Comparison of ENCODE assay signal across 8 cellular contexts in genomic region chr19:55642153-55643002, GRCh38. TPM values are rescaled to one million over a fixed set of nuclear protein-coding genes. Genes with fewer than 3 reads are reported as not detected.
DNase-seq lines count a peak whose midpoint lies in the region; ATAC-seq, FAIRE-seq and TF ChIP-seq lines count a peak whose summit lies in the region.

No MANE protein-coding gene starts in this region.

- H3K79me2 ChIP-seq in K562 (ENCODE audit: control insufficient read depth, insufficient read depth, low read length), result peaks cover 80% of the 10 kb centered on the region

- peak; percentile 40 for FAIRE-seq in K562 (lab: Jason Lieb, UNC)

- H3K27me3 ChIP-seq in K562 (ENCODE audit: control insufficient read depth in 2 of 2, insufficient read depth in 2 of 2, low read length in 2 of 2) (no peaks in the 10 kb centered on the region), left lung (peaks cover 0 to 13% of the 10 kb centered on the region in 2 donors), subcutaneous abdominal adipose tissue (ENCODE audit: control insufficient read depth in 5 of 5, insufficient read depth in 4 of 5, low read length in 5 of 5) (no peaks in the 10 kb centered on the region)

- no peak for TF ChIP-seq RAD21 in K562 (CRISPR knock-in tag; conservative IDR thresholded peaks at IDR 0.05 in 1 of 2, IDR thresholded peaks at IDR 0.05 in 1 of 2)

- H3K27ac ChIP-seq in K562 (ENCODE audit: extremely low read depth, low read depth, low read length), result peak overlapping the region; percentile 74; the same call in 2 of the 3 replicates
- peak overlapping the region; percentile 85 to 92 for H3K27ac ChIP-seq in left lung
- no peak overlapping the region for H3K27ac ChIP-seq in subcutaneous abdominal adipose tissue (ENCODE audit: low read depth, low read length)

- H3K4me1 ChIP-seq in K562 (replicated peaks in 1 of 2; ENCODE audit: control insufficient read depth in 2 of 2, insufficient read depth in 2 of 2, low read length in 2 of 2), result peaks cover 41 to 65% of the 10 kb centered on the region in 2 experiments
- peaks cover 13 to 74% of the 10 kb centered on the region in 2 donors for H3K4me1 ChIP-seq in left lung
- peaks cover 7 to 73% (median 68%) of the 10 kb centered on the region in 5 donors for H3K4me1 ChIP-seq in subcutaneous abdominal adipose tissue (ENCODE audit: control insufficient read depth in 5 of 5, insufficient read depth in 5 of 5, low read length in 5 of 5)

- no peak for TF ChIP-seq EP300 in K562 (IDR thresholded peaks at IDR 0.05; ENCODE audit: low read length)

- ATAC-seq in K562 (no peak), left lung (peak; percentile 2), GM18873 (IDR thresholded peaks at IDR 0.05; ENCODE audit: low FRiP score, unreplicated experiment) (no peak)

- H3K4me3 ChIP-seq in K562, result peak overlapping the region; percentile 94
- H3K4me3 ChIP-seq in left lung, result peak overlapping the region; percentile 74 to 81
- peak overlapping the region; percentile 71 to 89 (median 81) for H3K4me3 ChIP-seq in subcutaneous abdominal adipose tissue (ENCODE audit: low read depth in 1 of 5, low read length in 5 of 5)

- H3K9ac ChIP-seq in K562 (ENCODE audit: insufficient read depth in 1 of 2, low read depth in 2 of 2, low read length in 2 of 2) (peak overlapping the region; percentile 88 to 98; a peak in 3 of 4 replicates), subcutaneous abdominal adipose tissue (ENCODE audit: low read length in 5 of 5) (peak overlapping the region in 3 of 5 donors; percentile 39 to 68 (median 59))

- intact Hi-C loops in K562 (cut with micrococcal nuclease), result no loop called here
- intact Hi-C loops in left lung (cut with DNase I), result no loop called here

- H3K9me3 ChIP-seq in K562 (replicated peaks; ENCODE audit: control insufficient read depth, insufficient read depth, low read depth, low read length), result no peaks in the 10 kb centered on the region
- H3K9me3 ChIP-seq in left lung, result no peaks in the 10 kb centered on the region
- H3K9me3 ChIP-seq in subcutaneous abdominal adipose tissue (ENCODE audit: control insufficient read depth in 5 of 5, low read length in 5 of 5), result no peaks in the 10 kb centered on the region

- DNase-seq in NCI-H510A treated with DMSO at 0.1 percent for 48 hours (lab: John Stamatoyannopoulos, UW) (peak; percentile 11), NCI-H510A (lab: John Stamatoyannopoulos, UW) (no peak), NCI-H526 treated with DMSO at 0.1 percent for 48 hours (lab: John Stamatoyannopoulos, UW) (peak; percentile 37), K562 (ENCODE audit: extremely low read depth in 1 of 4, low spot score in 3 of 4) (peak in 2 of 4 experiments; percentile 28 to 53), left lung (peak in 1 of 2 donors; percentile 81), NCI-H1436 treated with DMSO at 0.1 percent for 48 hours (lab: John Stamatoyannopoulos, UW) (no peak)

- H3K4me2 ChIP-seq in K562 (ENCODE audit: insufficient read depth, low read length), result peak overlapping the region; percentile 91

- POLR2A ChIA-PET in K562 (lab: Yijun Ruan, JAX), result interaction anchor here (0.6 to 2.3 kb wide), 2 partner anchors 12 to 475 kb away, joined by 3 to 8 read pairs; partner anchors contain the start of gene U2AF2

- no peak for TF ChIP-seq POLR2A in K562 (conservative IDR thresholded peaks at IDR 0.05)

- no peak overlapping the region for H2AFZ ChIP-seq in K562 (ENCODE audit: low read depth, low read length)

- CTCF ChIA-PET in K562 (lab: Yijun Ruan, JAX; ENCODE audit: low intra/inter-chr PET ratio), result interaction anchor here (0.6 kb wide), 1 partner anchor 682 kb away, joined by 6 read pairs; no protein-coding TSS in a partner anchor

- no peaks in the 10 kb centered on the region for H3K9me1 ChIP-seq in K562 (ENCODE audit: control insufficient read depth, insufficient read depth, low read length)

- in situ Hi-C loops in K562 (cut with MboI), result loop anchor here (25.0 kb wide), 2 partner anchors 505 to 670 kb away; partner anchors contain the start of genes TNNT1 and ZSCAN5A

- WGBS in K562 (ENCODE audit: insufficient coverage, low coverage, missing lambda C conversion rate), result 17% methylated on average over 30 of the region's 65 CpGs

- H3K36me3 ChIP-seq in K562 (ENCODE audit: control insufficient read depth, insufficient read depth, low read length) (peaks cover 36% of the 10 kb centered on the region; the same call in 2 of the 3 replicates), left lung (peaks cover 0 to 12% of the 10 kb centered on the region in 2 donors), subcutaneous abdominal adipose tissue (ENCODE audit: control insufficient read depth in 5 of 5, insufficient read depth in 5 of 5, low read length in 5 of 5) (peaks cover 0 to 14% (median 11%) of the 10 kb centered on the region in 5 donors)

- no peaks in the 10 kb centered on the region for H4K20me1 ChIP-seq in K562 (replicated peaks; ENCODE audit: control insufficient read depth, insufficient read depth, low read length)

- no peak for TF ChIP-seq CTCF in K562 (IDR thresholded peaks at IDR 0.05 in 2 of 3, conservative IDR thresholded peaks at IDR 0.05 in 1 of 3; ENCODE audit: insufficient read depth in 2 of 3, low read depth in 1 of 3, low read length in 3 of 3)
- no peak for TF ChIP-seq CTCF in left lung (IDR thresholded peaks at IDR 0.05)

- BruUV-seq in K562 (replicated peaks; lab: Mats Ljungman, UMichigan), result TSS peak; percentile 25

RNA-seq across cellular contexts. Expression of gene ZNF581, which starts 1.1 kb away (rescaled TPM):
- total RNA-seq in K562 (2011; cell fraction: chromatin; rRNA removed; ENCODE audit: low replicate concordance), result 8.2 and 21.8 TPM in 2 replicates
- total RNA-seq in K562 (2011; cell fraction: nucleolus; rRNA removed), result 20.3 and 21.3 TPM in 2 replicates
- 16.7 and 16.8 TPM in 2 replicates for total RNA-seq in K562 (2011; cell fraction: nucleoplasm; rRNA removed)
- total RNA-seq in K562 (2014; rRNA removed) (18.6 and 26.4 TPM in 2 replicates), K562 (2014; rRNA removed; fragmentation: Illumina TruSeq; extraction: Trizol) (7.3 and 8.5 TPM in 2 replicates), K562 (2015; rRNA removed; fragmentation: Illumina TruSeq; extraction: Trizol) (8.6 and 11.0 TPM in 2 replicates), K562 (2021) (35.7 and 39.4 TPM in 2 replicates), left lung (10 to 100 TPM; 14.5 to 19.5 TPM)
- polyA plus RNA-seq in K562 (2011; rRNA removed) (15.4 and 26.0 TPM in 2 replicates), K562 (2014; fragmentation: Illumina TruSeq; extraction: Trizol) (15.7 and 23.2 TPM in 2 replicates), K562 (2014; fragmentation: Nextera tagmentation; extraction: Ambion mirVana) (1 to 10 TPM; 2.4 to 5.8 TPM), K562 (2014; rRNA removed) (23.2 and 24.0 TPM in 2 replicates)
- 30.9 and 47.7 TPM in 2 replicates for polyA plus RNA-seq in K562 (2011; cell fraction: cytosol; rRNA removed)
- 24.0 and 27.6 TPM in 2 replicates for polyA plus RNA-seq in K562 (2011; cell fraction: nucleus; rRNA removed)
- polyA plus RNA-seq in K562 (2012), result 19.0 and 47.4 TPM in 2 replicates
- polyA minus RNA-seq in K562 (2011; rRNA and poly(A)+ RNA removed), result 11.6 and 13.6 TPM in 2 replicates
- 15.3 and 31.1 TPM in 2 replicates for polyA minus RNA-seq in K562 (2011; cell fraction: cytosol; rRNA and poly(A)+ RNA removed)
- polyA minus RNA-seq in K562 (2011; cell fraction: nucleus; rRNA and poly(A)+ RNA removed), result 4.4 and 6.6 TPM in 2 replicates

RNA-seq across cellular contexts. Expression of gene ZNF580, which starts 1.6 kb away (rescaled TPM):
- total RNA-seq in K562 (2011; cell fraction: chromatin; rRNA removed; ENCODE audit: low replicate concordance), result 26.2 and 41.7 TPM in 2 replicates
- total RNA-seq in K562 (2011; cell fraction: nucleolus; rRNA removed), result 16.2 and 20.0 TPM in 2 replicates
- total RNA-seq in K562 (2011; cell fraction: nucleoplasm; rRNA removed), result 33.4 and 56.4 TPM in 2 replicates
- total RNA-seq in K562 (2014; rRNA removed) (13.9 and 24.4 TPM in 2 replicates), K562 (2014; rRNA removed; fragmentation: Illumina TruSeq; extraction: Trizol) (5.2 and 5.7 TPM in 2 replicates), K562 (2015; rRNA removed; fragmentation: Illumina TruSeq; extraction: Trizol) (6.0 and 6.8 TPM in 2 replicates), K562 (2021) (38.0 and 47.4 TPM in 2 replicates), left lung (10 to 100 TPM; 33.8 to 34.7 TPM)
- polyA plus RNA-seq in K562 (2011; rRNA removed) (5.0 and 7.7 TPM in 2 replicates), K562 (2014; fragmentation: Illumina TruSeq; extraction: Trizol) (12.7 and 15.5 TPM in 2 replicates), K562 (2014; fragmentation: Nextera tagmentation; extraction: Ambion mirVana) (1 to 10 TPM; 2.3 to 3.9 TPM), K562 (2014; rRNA removed) (25.2 and 30.8 TPM in 2 replicates)
- 10.9 and 21.1 TPM in 2 replicates for polyA plus RNA-seq in K562 (2011; cell fraction: cytosol; rRNA removed)
- polyA plus RNA-seq in K562 (2011; cell fraction: nucleus; rRNA removed), result 39.9 and 68.6 TPM in 2 replicates
- 41.5 and 62.4 TPM in 2 replicates for polyA plus RNA-seq in K562 (2012)
- 4.4 and 4.6 TPM in 2 replicates for polyA minus RNA-seq in K562 (2011; rRNA and poly(A)+ RNA removed)
- 12.2 and 16.3 TPM in 2 replicates for polyA minus RNA-seq in K562 (2011; cell fraction: cytosol; rRNA and poly(A)+ RNA removed)
- polyA minus RNA-seq in K562 (2011; cell fraction: nucleus; rRNA and poly(A)+ RNA removed), result 7.3 and 8.8 TPM in 2 replicates

RNA-seq across cellular contexts. Expression of gene CCDC106, which starts 5.6 kb away (rescaled TPM):
- total RNA-seq in K562 (2011; cell fraction: chromatin; rRNA removed; ENCODE audit: low replicate concordance), result 5.5 and 16.0 TPM in 2 replicates
- total RNA-seq in K562 (2011; cell fraction: nucleolus; rRNA removed), result 17.5 and 18.3 TPM in 2 replicates
- 8.7 and 12.1 TPM in 2 replicates for total RNA-seq in K562 (2011; cell fraction: nucleoplasm; rRNA removed)
- total RNA-seq in K562 (2014; rRNA removed) (17.8 and 21.9 TPM in 2 replicates), K562 (2014; rRNA removed; fragmentation: Illumina TruSeq; extraction: Trizol) (4.2 and 7.0 TPM in 2 replicates), K562 (2015; rRNA removed; fragmentation: Illumina TruSeq; extraction: Trizol) (12.2 and 14.3 TPM in 2 replicates), K562 (2021) (27.5 and 28.2 TPM in 2 replicates), left lung (10 to 100 TPM in 1 of 2 donors, 1 to 10 TPM in 1; 9.7 to 15.1 TPM)
- polyA plus RNA-seq in K562 (2011; rRNA removed) (7.6 and 11.2 TPM in 2 replicates), K562 (2014; fragmentation: Illumina TruSeq; extraction: Trizol) (19.1 and 21.9 TPM in 2 replicates), K562 (2014; fragmentation: Nextera tagmentation; extraction: Ambion mirVana) (under 1 TPM in 1 of 2 experiments, not detected in 1; 0.10 TPM), K562 (2014; rRNA removed) (24.1 and 25.9 TPM in 2 replicates)
- polyA plus RNA-seq in K562 (2011; cell fraction: cytosol; rRNA removed), result 11.0 and 22.8 TPM in 2 replicates
- 16.4 and 27.9 TPM in 2 replicates for polyA plus RNA-seq in K562 (2011; cell fraction: nucleus; rRNA removed)
- 22.8 and 23.5 TPM in 2 replicates for polyA plus RNA-seq in K562 (2012)
- polyA minus RNA-seq in K562 (2011; rRNA and poly(A)+ RNA removed), result 1.8 and 1.9 TPM in 2 replicates
- 7.2 and 12.6 TPM in 2 replicates for polyA minus RNA-seq in K562 (2011; cell fraction: cytosol; rRNA and poly(A)+ RNA removed)
- 5.3 and 6.4 TPM in 2 replicates for polyA minus RNA-seq in K562 (2011; cell fraction: nucleus; rRNA and poly(A)+ RNA removed)

RNA-seq across cellular contexts. Expression of gene U2AF2, which starts 12.5 kb away (rescaled TPM):
- 193 and 483 TPM in 2 replicates for total RNA-seq in K562 (2011; cell fraction: chromatin; rRNA removed; ENCODE audit: low replicate concordance)
- total RNA-seq in K562 (2011; cell fraction: nucleolus; rRNA removed), result 266 and 305 TPM in 2 replicates
- total RNA-seq in K562 (2011; cell fraction: nucleoplasm; rRNA removed), result 221 and 225 TPM in 2 replicates
- total RNA-seq in K562 (2014; rRNA removed) (279 and 332 TPM in 2 replicates), K562 (2014; rRNA removed; fragmentation: Illumina TruSeq; extraction: Trizol) (36.8 and 58.9 TPM in 2 replicates), K562 (2015; rRNA removed; fragmentation: Illumina TruSeq; extraction: Trizol) (157 and 162 TPM in 2 replicates), K562 (2021) (304 and 321 TPM in 2 replicates), left lung (100 to 1,000 TPM; 123 to 145 TPM)
- polyA plus RNA-seq in K562 (2011; rRNA removed) (144 and 156 TPM in 2 replicates), K562 (2014; fragmentation: Illumina TruSeq; extraction: Trizol) (169 and 224 TPM in 2 replicates), K562 (2014; fragmentation: Nextera tagmentation; extraction: Ambion mirVana) (1 to 10 TPM; 3.0 to 4.4 TPM), K562 (2014; rRNA removed) (277 and 331 TPM in 2 replicates)
- 175 and 315 TPM in 2 replicates for polyA plus RNA-seq in K562 (2011; cell fraction: cytosol; rRNA removed)
- polyA plus RNA-seq in K562 (2011; cell fraction: nucleus; rRNA removed), result 395 and 527 TPM in 2 replicates
- 223 and 263 TPM in 2 replicates for polyA plus RNA-seq in K562 (2012)
- polyA minus RNA-seq in K562 (2011; rRNA and poly(A)+ RNA removed), result 42.9 and 75.8 TPM in 2 replicates
- 113 and 128 TPM in 2 replicates for polyA minus RNA-seq in K562 (2011; cell fraction: cytosol; rRNA and poly(A)+ RNA removed)
- 91.7 and 99.0 TPM in 2 replicates for polyA minus RNA-seq in K562 (2011; cell fraction: nucleus; rRNA and poly(A)+ RNA removed)

RNA-seq across cellular contexts. Expression of gene ZNF784, which starts 18.0 kb away (rescaled TPM):
- total RNA-seq in K562 (2011; cell fraction: chromatin; rRNA removed; ENCODE audit: low replicate concordance), result 6.3 and 14.3 TPM in 2 replicates
- 10.0 and 12.5 TPM in 2 replicates for total RNA-seq in K562 (2011; cell fraction: nucleolus; rRNA removed)
- 7.7 and 9.6 TPM in 2 replicates for total RNA-seq in K562 (2011; cell fraction: nucleoplasm; rRNA removed)
- total RNA-seq in K562 (2014; rRNA removed) (2.0 and 3.8 TPM in 2 replicates), K562 (2014; rRNA removed; fragmentation: Illumina TruSeq; extraction: Trizol) (1.6 TPM in 2 replicates), K562 (2015; rRNA removed; fragmentation: Illumina TruSeq; extraction: Trizol) (2.7 and 3.2 TPM in 2 replicates), K562 (2021) (4.6 and 6.1 TPM in 2 replicates), left lung (1 to 10 TPM; 6.0 to 8.0 TPM)
- polyA plus RNA-seq in K562 (2011; rRNA removed) (2.1 and 3.5 TPM in 2 replicates), K562 (2014; fragmentation: Illumina TruSeq; extraction: Trizol) (4.1 and 5.1 TPM in 2 replicates), K562 (2014; fragmentation: Nextera tagmentation; extraction: Ambion mirVana) (under 1 TPM; 0.14 to 0.17 TPM), K562 (2014; rRNA removed) (4.1 and 4.4 TPM in 2 replicates)
- polyA plus RNA-seq in K562 (2011; cell fraction: cytosol; rRNA removed), result 2.0 and 4.3 TPM in 2 replicates
- 11.3 and 16.1 TPM in 2 replicates for polyA plus RNA-seq in K562 (2011; cell fraction: nucleus; rRNA removed)
- polyA plus RNA-seq in K562 (2012), result 7.3 and 7.9 TPM in 2 replicates
- polyA minus RNA-seq in K562 (2011; rRNA and poly(A)+ RNA removed), result 1.4 TPM in 2 replicates
- polyA minus RNA-seq in K562 (2011; cell fraction: cytosol; rRNA and poly(A)+ RNA removed), result 1.3 and 2.6 TPM in 2 replicates
- polyA minus RNA-seq in K562 (2011; cell fraction: nucleus; rRNA and poly(A)+ RNA removed), result 2.7 TPM in 2 replicates

Comparison
In these comparisons a context has a peak if more than half of its experiments do, and no peak if none do; other contexts are left out.
1. DNase-seq: peak in NCI-H510A treated with DMSO at 0.1 percent for 48 hours (single experiment) and NCI-H526 treated with DMSO at 0.1 percent for 48 hours (single experiment); none in NCI-H510A (single experiment) and NCI-H1436 treated with DMSO at 0.1 percent for 48 hours (single experiment).
2. Peak in every context shown above with its lines, with median percentiles within 50 percentile points of each other: H3K4me3 ChIP-seq.